26 cellular contexts compared by ENCODE assay signal in the genomic region with DNA sequence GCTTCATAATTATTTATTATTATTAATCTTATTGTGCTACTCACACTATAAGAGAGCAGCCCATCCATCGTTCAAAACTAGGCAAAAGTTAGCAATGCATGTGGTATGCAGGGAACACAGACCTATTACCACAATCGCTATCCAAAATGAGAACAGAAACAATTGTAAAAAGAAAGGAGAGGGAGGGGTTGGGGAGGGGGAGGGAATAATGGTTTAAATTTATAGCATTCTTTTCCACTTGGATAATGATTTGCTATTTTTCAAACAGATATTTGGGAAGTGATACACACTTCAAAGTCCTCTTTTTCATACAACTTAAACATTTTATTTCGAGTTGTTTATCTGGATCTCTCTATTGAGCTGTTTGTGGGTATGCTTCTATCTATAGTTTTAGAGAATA.
A peak's percentile ranks its signal among the peaks of the same experiment; 100 is the strongest.
DNase-seq lines count a peak whose midpoint lies in the region; ATAC-seq, FAIRE-seq and TF ChIP-seq lines count a peak whose summit lies in the region.
"Had no signal": no experiment of that assay in that cellular context is flagged by ENCODE, and none has a peak within 500 bp of the region (broad histone marks: within the 10 kb centered on the region; RNA-seq: fewer than 3 reads in every experiment).

No MANE protein-coding gene starts in this region.

- peak overlapping the region; percentile 31 for H3K4me3 ChIP-seq in astrocyte (ENCODE audit: insufficient read depth, low read depth, low read length)
- H3K4me3 ChIP-seq in fibroblast of villous mesenchyme (ENCODE audit: low read depth, low read length) = no peak overlapping the region
- no peak overlapping the region for H3K4me3 ChIP-seq in psoas muscle
- H3K4me3 ChIP-seq: ascending aorta, GM23338, heart right ventricle, sigmoid colon, SJCRH30, thoracic aorta, uterus had no signal

- no peak overlapping the region for H3K27ac Mint-ChIP-seq in astrocyte (ENCODE audit: unreplicated experiment)
- H3K27ac Mint-ChIP-seq in stimulated activated memory B cell treated with anti-CD40 and anti-IgM and Interleukin-4, amounts not matched to agents 10 μg/mL and 1 μg/mL and 100 μg/mL, for 72 hours = peak overlapping the region; percentile 46
- H3K27ac Mint-ChIP-seq: activated naive CD8-positive, alpha-beta T cell treated with anti-CD3 and anti-CD28 coated beads for 36 hours; CD4-positive, alpha-beta T cell; HFFc6; memory B cell; stimulated activated naive CD8-positive, alpha-beta T cell treated with anti-CD3 and anti-CD28 coated beads, Interleukin-15, Interleukin-2, amounts not matched to agents 100 ng/mL and 50 ng/mL, for 24 hours had no signal

- H3K36me3 Mint-ChIP-seq in astrocyte (ENCODE audit: low read depth, unreplicated experiment) = no peaks in the 10 kb centered on the region
- H3K36me3 Mint-ChIP-seq in stimulated activated memory B cell treated with anti-CD40 and anti-IgM and Interleukin-4, amounts not matched to agents 10 μg/mL and 1 μg/mL and 100 μg/mL, for 72 hours = no peaks in the 10 kb centered on the region
- H3K36me3 Mint-ChIP-seq: activated naive CD8-positive, alpha-beta T cell treated with anti-CD3 and anti-CD28 coated beads for 36 hours; memory B cell had no signal

- FAIRE-seq in astrocyte (lab: Jason Lieb, UNC) = no peak

- no peaks in the 10 kb centered on the region for H3K36me3 ChIP-seq in astrocyte (ENCODE audit: insufficient read depth, low read length)
- no peaks in the 10 kb centered on the region for H3K36me3 ChIP-seq in psoas muscle (ENCODE audit: insufficient read depth in 1 of 2, low read depth in 1 of 2)
- H3K36me3 ChIP-seq: ascending aorta, heart right ventricle, sigmoid colon, SJCRH30, thoracic aorta, uterus had no signal

- peak overlapping the region; percentile 75 for H3K4me2 ChIP-seq in astrocyte (ENCODE audit: low read length)
- H3K4me2 ChIP-seq: GM23338 had no signal

- H3K4me1 Mint-ChIP-seq in astrocyte (ENCODE audit: low read depth, unreplicated experiment) = peaks cover 14% of the 10 kb centered on the region
- H3K4me1 Mint-ChIP-seq in stimulated activated memory B cell treated with anti-CD40 and anti-IgM and Interleukin-4, amounts not matched to agents 10 μg/mL and 1 μg/mL and 100 μg/mL, for 72 hours = peaks cover 46% of the 10 kb centered on the region
- H3K4me1 Mint-ChIP-seq: activated naive CD8-positive, alpha-beta T cell treated with anti-CD3 and anti-CD28 coated beads for 36 hours had no signal

- peak overlapping the region; percentile 78 for H3K27ac ChIP-seq in astrocyte (ENCODE audit: low read depth, low read length)
- no peak overlapping the region for H3K27ac ChIP-seq in psoas muscle
- H3K27ac ChIP-seq: ascending aorta, heart right ventricle, sigmoid colon, SJCRH30, thoracic aorta, uterus had no signal

- ATAC-seq in stimulated activated memory B cell treated with anti-CD40 and anti-IgM and Interleukin-4, amounts not matched to agents 10 μg/mL and 1 μg/mL and 100 μg/mL, for 72 hours = no peak
- ATAC-seq in psoas muscle (no peak), HG02571 (IDR thresholded peaks at IDR 0.05; ENCODE audit: unreplicated experiment) (no peak)
- ATAC-seq: heart right ventricle, left lobe of liver had no signal

- H3K79me2 ChIP-seq in astrocyte (ENCODE audit: insufficient read depth, low read length) = no peaks in the 10 kb centered on the region

- peaks cover 33% of the 10 kb centered on the region for H3K4me1 ChIP-seq in astrocyte (ENCODE audit: insufficient read depth, low read length)
- H3K4me1 ChIP-seq in psoas muscle = no peaks in the 10 kb centered on the region
- H3K4me1 ChIP-seq: heart right ventricle, sigmoid colon, SJCRH30, uterus had no signal

- H3K27me3 Mint-ChIP-seq in astrocyte (ENCODE audit: low read depth, unreplicated experiment) = no peaks in the 10 kb centered on the region
- no peaks in the 10 kb centered on the region for H3K27me3 Mint-ChIP-seq in stimulated activated memory B cell treated with anti-CD40 and anti-IgM and Interleukin-4, amounts not matched to agents 10 μg/mL and 1 μg/mL and 100 μg/mL, for 72 hours
- H3K27me3 Mint-ChIP-seq: activated naive CD8-positive, alpha-beta T cell treated with anti-CD3 and anti-CD28 coated beads for 36 hours; CD4-positive, alpha-beta T cell; stimulated activated naive CD8-positive, alpha-beta T cell treated with anti-CD3 and anti-CD28 coated beads, Interleukin-15, Interleukin-2, amounts not matched to agents 100 ng/mL and 50 ng/mL, for 24 hours had no signal

- no peaks in the 10 kb centered on the region for H4K20me1 ChIP-seq in astrocyte (ENCODE audit: insufficient read depth, low read length)

- DNase-seq in M059J (ENCODE audit: low read depth) (peak; percentile 85), astrocyte (ENCODE audit: low read depth) (peak; percentile 86), fibroblast of villous mesenchyme (ENCODE audit: low read depth) (peak; percentile 5), psoas muscle (no peak)
- DNase-seq in activated naive CD4-positive, alpha-beta T cell (lab: John Stamatoyannopoulos, UW) = no peak
- DNase-seq: activated CD4-positive, alpha-beta T cell treated with anti-CD3 and anti-CD28 coated beads for 4 hours; activated effector memory CD4-positive, alpha-beta T cell treated with Interleukin-2 at 50 U/mL for 16 hours; activated naive CD8-positive, alpha-beta T cell treated with anti-CD3 and anti-CD28 coated beads for 36 hours; CD4-positive, alpha-beta T cell; foreskin fibroblast; heart right ventricle; HFFc6; NCI-H1694 treated with DMSO at 0.1 percent for 48 hours; posterior cingulate gyrus; sigmoid colon; SJCRH30; T-helper 2 cell; uterus had no signal

- H3K27me3 ChIP-seq in astrocyte (ENCODE audit: insufficient read depth, low read length) = no peaks in the 10 kb centered on the region
- no peaks in the 10 kb centered on the region for H3K27me3 ChIP-seq in psoas muscle (ENCODE audit: insufficient read depth in 3 of 3, low read length in 2 of 3)
- H3K27me3 ChIP-seq: ascending aorta, heart right ventricle, sigmoid colon, SJCRH30, uterus had no signal

- 65 to 73% (median 66%) methylated on average over 3 of the region's 3 CpGs for WGBS in psoas muscle, 3 donors

- no peak overlapping the region for H2AFZ ChIP-seq in astrocyte (ENCODE audit: low read depth, low read length)
- H2AFZ ChIP-seq: GM23338 had no signal

- no peak overlapping the region for H3K4me3 Mint-ChIP-seq in astrocyte (ENCODE audit: unreplicated experiment)
- H3K4me3 Mint-ChIP-seq in stimulated activated memory B cell treated with anti-CD40 and anti-IgM and Interleukin-4, amounts not matched to agents 10 μg/mL and 1 μg/mL and 100 μg/mL, for 72 hours = no peak overlapping the region
- H3K4me3 Mint-ChIP-seq: activated naive CD8-positive, alpha-beta T cell treated with anti-CD3 and anti-CD28 coated beads for 36 hours; CD4-positive, alpha-beta T cell; GM23338; HFFc6; memory B cell; stimulated activated naive CD8-positive, alpha-beta T cell treated with anti-CD3 and anti-CD28 coated beads, Interleukin-15, Interleukin-2, amounts not matched to agents 100 ng/mL and 50 ng/mL, for 24 hours had no signal

- TF ChIP-seq CTCF in astrocyte (IDR thresholded peaks at IDR 0.05; ENCODE audit: insufficient read depth, low read depth, low read length) = no peak
- no peak for TF ChIP-seq CTCF in fibroblast of villous mesenchyme (IDR thresholded peaks at IDR 0.05; ENCODE audit: insufficient read depth, low read depth, low read length)
- no peak for TF ChIP-seq CTCF in psoas muscle (IDR thresholded peaks at IDR 0.05)

- intact Hi-C loops in psoas muscle (cut with DNase I) = no loop called here

- H3K9ac ChIP-seq in astrocyte (ENCODE audit: low read length) = peak overlapping the region; percentile 63

- no peaks in the 10 kb centered on the region for H3K9me3 Mint-ChIP-seq in astrocyte (ENCODE audit: unreplicated experiment)
- no peaks in the 10 kb centered on the region for H3K9me3 Mint-ChIP-seq in stimulated activated memory B cell treated with anti-CD40 and anti-IgM and Interleukin-4, amounts not matched to agents 10 μg/mL and 1 μg/mL and 100 μg/mL, for 72 hours
- H3K9me3 Mint-ChIP-seq: activated naive CD8-positive, alpha-beta T cell treated with anti-CD3 and anti-CD28 coated beads for 36 hours; CD4-positive, alpha-beta T cell; GM23338; memory B cell had no signal

- H3K9me3 ChIP-seq in astrocyte (ENCODE audit: insufficient read depth, low read depth, low read length) (no peaks in the 10 kb centered on the region), psoas muscle (no peaks in the 10 kb centered on the region)
- H3K9me3 ChIP-seq: ascending aorta, sigmoid colon, SJCRH30, thoracic aorta, uterus had no signal

Comparison
In these comparisons a context has a peak if more than half of its experiments do, and no peak if none do; other contexts are left out.
1. DNase-seq: peak in M059J (single experiment), astrocyte (single experiment) and fibroblast of villous mesenchyme (single experiment); none in activated naive CD4-positive, alpha-beta T cell (0 of 4) and psoas muscle (0 of 2).